In the genomic region with DNA sequence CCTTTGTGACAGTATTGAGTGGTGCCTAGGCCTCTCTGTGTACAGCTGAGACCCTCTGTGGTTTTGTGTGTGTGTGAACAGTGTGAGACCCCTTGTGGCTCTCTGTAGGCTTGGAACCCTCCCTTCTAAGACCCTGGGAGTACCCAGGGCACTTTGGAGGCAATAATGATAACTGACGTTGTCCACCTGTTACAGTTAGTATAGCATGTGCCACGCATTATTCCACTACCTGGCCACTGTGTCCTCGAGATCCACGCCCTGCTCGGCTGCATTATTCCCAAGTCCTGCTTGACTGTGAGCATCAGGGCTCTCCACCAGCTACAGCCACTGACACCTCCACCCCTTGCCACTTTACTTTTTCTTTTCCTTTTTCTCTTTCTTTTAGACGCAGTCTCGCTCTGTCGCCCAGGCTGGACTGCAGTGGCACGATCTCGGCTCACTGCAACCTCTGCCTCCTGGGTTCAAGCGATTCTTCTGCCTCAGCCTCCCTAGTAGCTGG, we compare ENCODE assay signal across 1 cellular context.
TF ChIP-seq lines count a peak whose summit lies in the region.

No MANE protein-coding gene starts in this region.

TF ChIP-seq in endothelial cell of umbilical vein, 7 proteins besides CTCF, POLR2A, EP300 and RAD21:
- no peak for TF ChIP-seq MYC (IDR thresholded peaks at IDR 0.05; ENCODE audit: low read depth, low read length)
- no peak for TF ChIP-seq FOS (IDR thresholded peaks at IDR 0.05; ENCODE audit: borderline replicate concordance, insufficient read depth, low read length)
- TF ChIP-seq, protein P1, sequence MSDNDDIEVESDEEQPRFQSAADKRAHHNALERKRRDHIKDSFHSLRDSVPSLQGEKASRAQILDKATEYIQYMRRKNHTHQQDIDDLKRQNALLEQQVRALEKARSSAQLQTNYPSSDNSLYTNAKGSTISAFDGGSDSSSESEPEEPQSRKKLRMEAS (IDR thresholded peaks at IDR 0.05; ENCODE audit: insufficient read depth, insufficient read length), result no peak
- no peak for TF ChIP-seq EZH2 (IDR thresholded peaks at IDR 0.05; ENCODE audit: borderline replicate concordance, low read depth, low read length, severe bottlenecking)
- TF ChIP-seq JUN (IDR thresholded peaks at IDR 0.05; ENCODE audit: borderline replicate concordance, insufficient read depth, insufficient read length, low read depth), result no peak
- no peak for TF ChIP-seq POLR2AphosphoS5 (IDR thresholded peaks at IDR 0.05; ENCODE audit: insufficient read depth, low read depth, low read length)
- no peak for TF ChIP-seq GATA2 (IDR thresholded peaks at IDR 0.05; ENCODE audit: insufficient read depth, insufficient read length, low read depth, low read length)
